ENCODE assay signal across 25 cellular contexts in genomic region chr12:80679346-80680131, GRCh38. TPM values are rescaled to one million over a fixed set of nuclear protein-coding genes. Genes with fewer than 3 reads are reported as not detected.
"Had no signal": no experiment of that assay in that cellular context is flagged by ENCODE, and none has a peak within 500 bp of the region (broad histone marks: within the 10 kb centered on the region; RNA-seq: fewer than 3 reads in every experiment).

No MANE protein-coding gene starts in this region.

- H3K27me3 ChIP-seq: adrenal gland had no signal

- H3K4me3 Mint-ChIP-seq: activated CD8-positive, alpha-beta T cell treated with anti-CD3 and anti-CD28 coated beads, Interleukin-2, amount 10 ng/mL, durations not matched to agents 7 days and 5 days; activated naive CD8-positive, alpha-beta T cell treated with anti-CD3 and anti-CD28 coated beads, Interleukin-2, amount 10 ng/mL, durations not matched to agents 7 days and 5 days; T-helper 17 cell; WTC11 had no signal

- H3K27ac Mint-ChIP-seq: activated CD8-positive, alpha-beta T cell treated with anti-CD3 and anti-CD28 coated beads, Interleukin-2, amount 10 ng/mL, durations not matched to agents 7 days and 5 days; activated naive CD8-positive, alpha-beta T cell treated with anti-CD3 and anti-CD28 coated beads, Interleukin-2, amount 10 ng/mL, durations not matched to agents 7 days and 5 days; T-helper 17 cell; WTC11 had no signal

- FAIRE-seq: K562 had no signal

- DNase-seq: activated CD4-positive, alpha-beta T cell treated with anti-CD3 and anti-CD28 coated beads for 48 hours; activated CD4-positive, alpha-beta T cell treated with anti-CD3 and anti-CD28 coated beads, Interleukin-2, amount 50 U/mL, for 4 hours; activated CD4-positive, CD25-positive, alpha-beta regulatory T cell treated with anti-CD3 and anti-CD28 coated beads, Interleukin-2, amount 50 U/mL, for 72 hours; activated CD8-positive, alpha-beta memory T cell treated with anti-CD3 and anti-CD28 coated beads, Interleukin-2, amount 50 U/mL, for 48 hours; activated CD8-positive, alpha-beta T cell treated with anti-CD3 and anti-CD28 coated beads, Interleukin-2, amount 10 ng/mL, durations not matched to agents 7 days and 5 days; activated naive CD4-positive, alpha-beta T cell treated with anti-CD3 and anti-CD28 coated beads, Interleukin-2, amount 50 U/mL, for 16 hours; activated naive CD8-positive, alpha-beta T cell treated with anti-CD3 and anti-CD28 coated beads, Interleukin-2, amount 10 ng/mL, durations not matched to agents 7 days and 5 days; activated T-cell treated with anti-CD3 and anti-CD28 coated beads, Interleukin-2, amount 50 U/mL, for 1 hour; adrenal gland; anterior cingulate cortex; Karpas-422; NCI-H1048; NCI-H1417 treated with DMSO at 0.1 percent for 48 hours; NCI-H1694; NCI-H2029; NCI-H2107; NCI-H524; NCI-H774; PC-3; SHP77 treated with DMSO at 0.1 percent for 48 hours; T-helper 17 cell; T-helper 9 cell had no signal

- H3K36me3 Mint-ChIP-seq: activated naive CD8-positive, alpha-beta T cell treated with anti-CD3 and anti-CD28 coated beads, Interleukin-2, amount 10 ng/mL, durations not matched to agents 7 days and 5 days; WTC11 had no signal

- H3K4me1 ChIP-seq: adrenal gland had no signal

- H3K4me3 ChIP-seq: adrenal gland, K562 had no signal

- H3K27me3 Mint-ChIP-seq: activated naive CD8-positive, alpha-beta T cell treated with anti-CD3 and anti-CD28 coated beads, Interleukin-2, amount 10 ng/mL, durations not matched to agents 7 days and 5 days; T-helper 17 cell had no signal

- H3K27ac ChIP-seq: adrenal gland had no signal

- H3K4me1 Mint-ChIP-seq: activated naive CD8-positive, alpha-beta T cell treated with anti-CD3 and anti-CD28 coated beads, Interleukin-2, amount 10 ng/mL, durations not matched to agents 7 days and 5 days; T-helper 17 cell had no signal

- H3K9me3 Mint-ChIP-seq: activated naive CD8-positive, alpha-beta T cell treated with anti-CD3 and anti-CD28 coated beads, Interleukin-2, amount 10 ng/mL, durations not matched to agents 7 days and 5 days; WTC11 had no signal

- ATAC-seq: activated CD8-positive, alpha-beta T cell treated with anti-CD3 and anti-CD28 coated beads, Interleukin-2, amount 10 ng/mL, durations not matched to agents 7 days and 5 days; K562; PC-3; T-helper 17 cell; WTC11 had no signal

- H3K36me3 ChIP-seq: adrenal gland had no signal

RNA-seq across cellular contexts. Expression of gene MYF6, which starts 27.9 kb away (rescaled TPM):
- total RNA-seq: activated CD8-positive, alpha-beta T cell treated with anti-CD3 and anti-CD28 coated beads, Interleukin-2, amount 10 ng/mL, durations not matched to agents 7 days and 5 days; activated naive CD8-positive, alpha-beta T cell treated with anti-CD3 and anti-CD28 coated beads, Interleukin-2, amount 10 ng/mL, durations not matched to agents 7 days and 5 days; K562; PC-3; T-helper 17 cell had no signal
- polyA plus RNA-seq: K562 had no signal

RNA-seq across cellular contexts. Expression of gene MYF5, which starts 37.2 kb away (rescaled TPM):
- total RNA-seq: activated CD8-positive, alpha-beta T cell treated with anti-CD3 and anti-CD28 coated beads, Interleukin-2, amount 10 ng/mL, durations not matched to agents 7 days and 5 days; activated naive CD8-positive, alpha-beta T cell treated with anti-CD3 and anti-CD28 coated beads, Interleukin-2, amount 10 ng/mL, durations not matched to agents 7 days and 5 days; adrenal gland; cardiac septum; K562; PC-3; T-helper 17 cell; WTC11 had no signal
- polyA plus RNA-seq: adrenal gland, K562 had no signal
